1 cellular context compared by ENCODE assay signal in genomic region chr20:50434653-50435396, GRCh38.
TF ChIP-seq lines count a peak whose summit lies in the region.

No MANE protein-coding gene starts in this region.

TF ChIP-seq in HepG2, 621 proteins besides CTCF, POLR2A, EP300 and RAD21 (continued from another document and continues in another):
- TF ChIP-seq ARID4A (CRISPR knock-in tag; IDR thresholded peaks at IDR 0.05; ENCODE audit: borderline replicate concordance): 0 out of 2 replicates have a peak, but pooled peaks have one; percentile 6
- peak; percentile 15; the same call in 1 of the 2 replicates for TF ChIP-seq PITX1 (CRISPR knock-in tag; IDR thresholded peaks at IDR 0.05)
- TF ChIP-seq ZNF10 (CRISPR knock-in tag; IDR thresholded peaks at IDR 0.05; ENCODE audit: borderline replicate concordance, low read depth): no peak
- no peak for TF ChIP-seq ZNF230 (CRISPR knock-in tag; IDR thresholded peaks at IDR 0.05)
- peak; percentile 85 for TF ChIP-seq NR2F6 (IDR thresholded peaks at IDR 0.05)
- TF ChIP-seq NR2F6 (CRISPR knock-in tag; IDR thresholded peaks at IDR 0.05): peak; percentile 83; the same call in 1 of the 2 replicates
- 0 out of 2 replicates have a peak, but pooled peaks have one; percentile 32 for TF ChIP-seq FOXC1 (CRISPR knock-in tag; IDR thresholded peaks at IDR 0.05; ENCODE audit: borderline replicate concordance)
- no peak for TF ChIP-seq IRX3 (CRISPR knock-in tag; IDR thresholded peaks at IDR 0.05; ENCODE audit: borderline replicate concordance, low read depth)
- peak; percentile 28; the same call in 1 of the 2 replicates for TF ChIP-seq HDAC1 (CRISPR knock-in tag; IDR thresholded peaks at IDR 0.05)
- TF ChIP-seq XRCC5 (optimal IDR thresholded peaks at IDR 0.05; ENCODE audit: low read length): peak; percentile 33
- TF ChIP-seq ZNF24 (IDR thresholded peaks at IDR 0.05): peak; percentile 47; the same call in 1 of the 2 replicates
- peak; percentile 82 for TF ChIP-seq ZMYM2 (CRISPR knock-in tag; IDR thresholded peaks at IDR 0.05)
- peak; percentile 25; the same call in 1 of the 2 replicates for TF ChIP-seq ZNF335 (CRISPR knock-in tag; IDR thresholded peaks at IDR 0.05)
- no peak for TF ChIP-seq ZNF597 (CRISPR knock-in tag; IDR thresholded peaks at IDR 0.05)
- no peak for TF ChIP-seq AGO1 (IDR thresholded peaks at IDR 0.05; ENCODE audit: low read depth, low read length, poor library complexity, severe bottlenecking)
- peak; percentile 76 for TF ChIP-seq ZFP36 (IDR thresholded peaks at IDR 0.05; ENCODE audit: borderline replicate concordance, low read depth, low read length, partially characterized antibody)
- TF ChIP-seq ARID3A (IDR thresholded peaks at IDR 0.05; ENCODE audit: low read depth, low read length): peak; percentile 40; the same call in 1 of the 2 replicates
- no peak for TF ChIP-seq MYNN (CRISPR knock-in tag; IDR thresholded peaks at IDR 0.05; ENCODE audit: low read depth)
- peak; percentile 69 for TF ChIP-seq ELF3 (CRISPR knock-in tag; IDR thresholded peaks at IDR 0.05)
- no peak for TF ChIP-seq ZNF44 (CRISPR knock-in tag; IDR thresholded peaks at IDR 0.05)
- peak; percentile 43; the same call in 1 of the 2 replicates for TF ChIP-seq POGK (CRISPR knock-in tag; conservative IDR thresholded peaks at IDR 0.05)
- TF ChIP-seq MXD3 (CRISPR knock-in tag; IDR thresholded peaks at IDR 0.05): no peak
- peak; percentile 32 for TF ChIP-seq DBP (CRISPR knock-in tag; IDR thresholded peaks at IDR 0.05; ENCODE audit: not compliant biosample characterization)
- peak; percentile 66 for TF ChIP-seq GATAD2A (CRISPR knock-in tag; IDR thresholded peaks at IDR 0.05)
- TF ChIP-seq ZMYM3 (CRISPR knock-in tag; IDR thresholded peaks at IDR 0.05): peak; percentile 93
- 0 out of 2 replicates have a peak, but pooled peaks have one; percentile 59 for TF ChIP-seq ZNF546 (CRISPR knock-in tag; conservative IDR thresholded peaks at IDR 0.05)
- TF ChIP-seq ZFYVE20 (CRISPR knock-in tag; IDR thresholded peaks at IDR 0.05; ENCODE audit: borderline replicate concordance, low read depth): no peak
- no peak for TF ChIP-seq HES4 (CRISPR knock-in tag; IDR thresholded peaks at IDR 0.05; ENCODE audit: borderline replicate concordance)
- TF ChIP-seq SOX6 (IDR thresholded peaks at IDR 0.05): no peak
- peak; percentile 81 for TF ChIP-seq SOX6 (CRISPR knock-in tag; IDR thresholded peaks at IDR 0.05)
- no peak for TF ChIP-seq KAT2B (IDR thresholded peaks at IDR 0.05; ENCODE audit: borderline replicate concordance, low read depth, low read length)
- no peak for TF ChIP-seq SNAPC4 (CRISPR knock-in tag; IDR thresholded peaks at IDR 0.05)
- TF ChIP-seq GFI1 (CRISPR knock-in tag; IDR thresholded peaks at IDR 0.05; ENCODE audit: borderline replicate concordance): peak; percentile 46; the same call in 1 of the 2 replicates
- TF ChIP-seq ZNF33A (CRISPR knock-in tag; IDR thresholded peaks at IDR 0.05; ENCODE audit: borderline replicate concordance): no peak
- no peak for TF ChIP-seq ZNF83 (CRISPR knock-in tag; IDR thresholded peaks at IDR 0.05; ENCODE audit: borderline replicate concordance)
- peak; percentile 51; the same call in 1 of the 2 replicates for TF ChIP-seq NCOA2 (CRISPR knock-in tag; IDR thresholded peaks at IDR 0.05)
- TF ChIP-seq ZNF142 (CRISPR knock-in tag; IDR thresholded peaks at IDR 0.05): no peak
- no peak for TF ChIP-seq SMAD9 (CRISPR knock-in tag; IDR thresholded peaks at IDR 0.05)
- 0 out of 2 replicates have a peak, but pooled peaks have one; percentile 59 for TF ChIP-seq PAX8 (CRISPR knock-in tag; IDR thresholded peaks at IDR 0.05; ENCODE audit: borderline replicate concordance)
- no peak for TF ChIP-seq ZBTB1 (CRISPR knock-in tag; IDR thresholded peaks at IDR 0.05; ENCODE audit: borderline replicate concordance)
- peak; percentile 96 for TF ChIP-seq ZKSCAN1 (IDR thresholded peaks at IDR 0.05; ENCODE audit: low read length)
